ENCODE assay signal across 8 cellular contexts in genomic region chr2:11344342-11344955, GRCh38. TPM values are rescaled to one million over a fixed set of nuclear protein-coding genes. Genes with fewer than 3 reads are reported as not detected.
DNase-seq lines count a peak whose midpoint lies in the region; ATAC-seq and TF ChIP-seq lines count a peak whose summit lies in the region.

Gene ROCK2, minus strand, starts transcription at chr2:11344636. Its CDS starts 500 bp downstream, at chr2:11344136.

- peaks cover 0 to 11% of the 10 kb centered on the region in 2 experiments; a peak in 3 of 4 replicates for H3K79me1 ChIP-seq in IMR-90 (ENCODE audit: low read depth in 1 of 2, low read length in 2 of 2)

- TF ChIP-seq RAD21 in IMR-90 (IDR thresholded peaks at IDR 0.05; ENCODE audit: low read length) = no peak

- no TSS peak for BruUV-seq in IMR-90 (replicated peaks; lab: Mats Ljungman, UMichigan)

- peak within 1 kb of the TSS; percentile 93 to 100 (median 98) for H3K4me3 Mint-ChIP-seq in naive thymus-derived CD4-positive, alpha-beta T cell

- H3K36me3 Mint-ChIP-seq in naive thymus-derived CD4-positive, alpha-beta T cell = no peaks in the 10 kb centered on the region

- H4K91ac ChIP-seq in IMR-90 (ENCODE audit: insufficient read depth, low read depth, low read length) = peak within 1 kb of the TSS; percentile 89

- peaks cover 0 to 25% (median 0%) of the 10 kb centered on the region in 5 donors for H3K27me3 Mint-ChIP-seq in naive thymus-derived CD4-positive, alpha-beta T cell

- H4K20me1 ChIP-seq in IMR-90 (ENCODE audit: insufficient read depth, low read length) = peaks cover 43% of the 10 kb centered on the region

- peak within 1 kb of the TSS; percentile 95 for H3K23ac ChIP-seq in IMR-90 (ENCODE audit: low read depth, low read length)

- TF ChIP-seq CTCF in IMR-90 (conservative IDR thresholded peaks at IDR 0.05; ENCODE audit: low read depth, low read length) (no peak), Peyer's patch (IDR thresholded peaks at IDR 0.05) (no peak)

- H3K27ac ChIP-seq in IMR-90 (ENCODE audit: insufficient read depth, low read length) = peak within 1 kb of the TSS; percentile 98
- H3K27ac ChIP-seq in Peyer's patch = peak within 1 kb of the TSS; percentile 91 to 96 (median 95)
- peak within 1 kb of the TSS; percentile 76 for H3K27ac ChIP-seq in naive thymus-derived CD4-positive, alpha-beta T cell (ENCODE audit: low read depth, low read length)

- dilution Hi-C loops in IMR-90 (cut with HindIII; ENCODE audit: low sequenced_read_pairs, unreplicated experiment) = no loop called here

- peak within 1 kb of the TSS; percentile 92 for H3K14ac ChIP-seq in IMR-90 (replicated peaks; ENCODE audit: low read depth, low read length)

- 0% methylated on average over 17 of the region's 90 CpGs; no CpG with 5 or more reads in 1 of the 2 experiments for WGBS in IMR-90 (ENCODE audit: extremely low coverage in 2 of 2, insufficient read length in 1 of 2), 2 experiments

- in situ Hi-C loops in IMR-90 (cut with MboI; ENCODE audit: low sequenced_read_pairs) = no loop called here

- H2BK20ac ChIP-seq in IMR-90 (ENCODE audit: low read depth, low read length) = peak within 1 kb of the TSS; percentile 72; the same call in 1 of the 2 replicates

- intact Hi-C loops in IMR-90 (cut with micrococcal nuclease) = loop anchor here (5.0 kb wide), 4 partner anchors 37 to 152 kb away; no protein-coding TSS in a partner anchor
- intact Hi-C loops in naive thymus-derived CD4-positive, alpha-beta T cell (cut with micrococcal nuclease) = loop anchor here (1.0 to 10.0 kb wide), 10 partner anchors 112 to 1390 kb away; partner anchors contain the start of genes PDIA6 (in 2 of the 2), E2F6 (in 1 of the 2), GRHL1 (in 1 of the 2) and LPIN1 (in 1 of the 2)

- H2BK15ac ChIP-seq in IMR-90 (ENCODE audit: low read depth, low read length) = peak within 1 kb of the TSS; percentile 73; the same call in 1 of the 3 replicates

- peak within 1 kb of the TSS; percentile 82 for H2BK120ac ChIP-seq in IMR-90 (ENCODE audit: low read depth, low read length)

- peak within 1 kb of the TSS; percentile 98 for H2AK9ac ChIP-seq in IMR-90 (replicated peaks; ENCODE audit: low read depth, low read length, poor library complexity)

- peak within 1 kb of the TSS; percentile 74 for H3K18ac ChIP-seq in IMR-90 (ENCODE audit: low read depth, low read length)

- peak within 1 kb of the TSS; percentile 90 for H3K4me2 ChIP-seq in IMR-90 (ENCODE audit: low read depth, low read length)

- H3K9me3 ChIP-seq in IMR-90 (ENCODE audit: control insufficient read depth, insufficient read depth, low read length) = no peaks in the 10 kb centered on the region
- no peaks in the 10 kb centered on the region for H3K9me3 ChIP-seq in Peyer's patch
- no peaks in the 10 kb centered on the region for H3K9me3 ChIP-seq in naive thymus-derived CD4-positive, alpha-beta T cell (ENCODE audit: control insufficient read depth in 2 of 3, low read length in 3 of 3)

- H3K4me1 Mint-ChIP-seq in naive thymus-derived CD4-positive, alpha-beta T cell = peaks cover 18 to 43% (median 33%) of the 10 kb centered on the region in 7 donors

- peak within 1 kb of the TSS; percentile 98 for H3K9ac ChIP-seq in IMR-90 (ENCODE audit: low read depth, low read length)

- POLR2A ChIA-PET in IMR-90 (lab: Charles Lee; ENCODE audit: unreplicated experiment) = interaction anchor here (0.6 to 1.6 kb wide), 4 partner anchors 11 to 57 kb away, joined by 3 to 18 read pairs (median 4); no protein-coding TSS in a partner anchor
- POLR2A ChIA-PET in naive thymus-derived CD4-positive, alpha-beta T cell (lab: Charles Lee) = interaction anchor here (1.0 to 3.2 kb wide), 4 partner anchors 30 to 215 kb away, joined by 3 to 17 read pairs (median 6); partner anchors contain the start of gene SLC66A3

- peak within 1 kb of the TSS; percentile 93 for H2BK5ac ChIP-seq in IMR-90 (ENCODE audit: low read depth, low read length, poor library complexity, severe bottlenecking)

- H3K9me1 ChIP-seq in IMR-90 (ENCODE audit: insufficient read depth, low read length) = 0 out of 2 replicates have a peak, but pooled peaks cover 7% of the 10 kb centered on the region

- peak within 1 kb of the TSS; percentile 94 for H3K56ac ChIP-seq in IMR-90 (ENCODE audit: extremely low read depth, insufficient read depth, low read length)

- peak within 1 kb of the TSS; percentile 87 to 96 (median 91) for H3K27ac Mint-ChIP-seq in naive thymus-derived CD4-positive, alpha-beta T cell

- H3K4ac ChIP-seq in IMR-90 (ENCODE audit: low read depth, low read length) = peak within 1 kb of the TSS; percentile 92

- H3K4me1 ChIP-seq in IMR-90 (ENCODE audit: control insufficient read depth, insufficient read depth, low read length) = peaks cover 5% of the 10 kb centered on the region; the same call in 1 of the 2 replicates
- H3K4me1 ChIP-seq in Peyer's patch = peaks cover 0 to 27% (median 4%) of the 10 kb centered on the region in 4 donors
- peaks cover 13% of the 10 kb centered on the region in 2 donors for H3K4me1 ChIP-seq in naive thymus-derived CD4-positive, alpha-beta T cell (ENCODE audit: control insufficient read depth in 2 of 2, insufficient read depth in 2 of 2, low read length in 2 of 2)

- no peaks in the 10 kb centered on the region for H3K9me3 Mint-ChIP-seq in naive thymus-derived CD4-positive, alpha-beta T cell

- H4K8ac ChIP-seq in IMR-90 (ENCODE audit: low read depth in 2 of 2, low read length in 2 of 2) = peak within 1 kb of the TSS; percentile 90 to 91

- peak; percentile 60 for TF ChIP-seq POLR2A in IMR-90 (IDR thresholded peaks at IDR 0.05; ENCODE audit: low read depth, low read length)
- peak; percentile 59 to 80 for TF ChIP-seq POLR2A in Peyer's patch (IDR thresholded peaks at IDR 0.05)

- CTCF ChIA-PET in IMR-90 (lab: Yijun Ruan, JAX) = interaction anchor here (1.5 to 2.2 kb wide), 3 partner anchors 110 to 212 kb away, joined by 3 to 10 read pairs (median 5); a partner anchor contains a TSS
- CTCF ChIA-PET in naive thymus-derived CD4-positive, alpha-beta T cell (lab: Charles Lee) = interaction anchor here (1.1 kb wide), 1 partner anchor 212 kb away, joined by 4 read pairs; a partner anchor contains a TSS

- H3K4me3 ChIP-seq in IMR-90 (ENCODE audit: insufficient read depth, low read depth, low read length) (peak within 1 kb of the TSS; percentile 87), Peyer's patch (peak within 1 kb of the TSS; percentile 65 to 97 (median 94))
- H3K4me3 ChIP-seq in naive thymus-derived CD4-positive, alpha-beta T cell (ENCODE audit: low read length) = peak within 1 kb of the TSS; percentile 87

- peak within 1 kb of the TSS; percentile 88 for H2AFZ ChIP-seq in IMR-90 (replicated peaks; ENCODE audit: low read length, poor library complexity)

- no peaks in the 10 kb centered on the region for H3K27me3 ChIP-seq in IMR-90 (ENCODE audit: control insufficient read depth, insufficient read depth, low read length)
- no peaks in the 10 kb centered on the region for H3K27me3 ChIP-seq in Peyer's patch
- no peaks in the 10 kb centered on the region for H3K27me3 ChIP-seq in naive thymus-derived CD4-positive, alpha-beta T cell (ENCODE audit: control insufficient read depth in 2 of 2, insufficient read depth in 2 of 2, low read length in 2 of 2)

- H4K5ac ChIP-seq in IMR-90 (ENCODE audit: low read depth, low read length) = peak within 1 kb of the TSS; percentile 92

- H3K36me3 ChIP-seq in IMR-90 (ENCODE audit: control insufficient read depth, insufficient read depth, low read length) (no peaks in the 10 kb centered on the region), Peyer's patch (no peaks in the 10 kb centered on the region)
- H3K36me3 ChIP-seq in naive thymus-derived CD4-positive, alpha-beta T cell (ENCODE audit: control insufficient read depth in 2 of 3, insufficient read depth in 3 of 3, low read length in 3 of 3) = peaks cover 0 to 6% (median 0%) of the 10 kb centered on the region in 3 experiments

- H2AK5ac ChIP-seq in IMR-90 (ENCODE audit: low read depth, low read length) = peak within 1 kb of the TSS; percentile 91

- peak; percentile 68 for DNase-seq in DMS 273 treated with DMSO at 0.1 percent for 48 hours (lab: John Stamatoyannopoulos, UW)
- peak; percentile 79 for DNase-seq in IMR-90
- DNase-seq in Peyer's patch = peak; percentile 69 to 92 (median 92)
- peak; percentile 39 to 52 for DNase-seq in activated T-helper 1 cell treated with anti-CD3 and anti-CD28 coated beads, Interleukin-2, amount 50 U/mL, for 16 hours (ENCODE audit: low read depth in 1 of 2, low spot score in 1 of 2)
- DNase-seq in fibroblast of gingiva (ENCODE audit: low read depth) = peak; percentile 87
- DNase-seq in naive thymus-derived CD4-positive, alpha-beta T cell = peak; percentile 45 to 81 (median 58)
- DNase-seq in stimulated activated naive CD4-positive, alpha-beta T cell treated with Interleukin-2 at 50 U/mL for 16 hours (lab: John Stamatoyannopoulos, UW) = peak; percentile 62

- ATAC-seq in GM21526 (IDR thresholded peaks at IDR 0.05; ENCODE audit: low FRiP score, unreplicated experiment) (peak; percentile 58), IMR-90 (ENCODE audit: low read depth) (peak; percentile 80)
- peak; percentile 82 for ATAC-seq in naive thymus-derived CD4-positive, alpha-beta T cell

TF ChIP-seq in IMR-90, 13 proteins besides CTCF, POLR2A, EP300 and RAD21:
- TF ChIP-seq, protein P1, sequence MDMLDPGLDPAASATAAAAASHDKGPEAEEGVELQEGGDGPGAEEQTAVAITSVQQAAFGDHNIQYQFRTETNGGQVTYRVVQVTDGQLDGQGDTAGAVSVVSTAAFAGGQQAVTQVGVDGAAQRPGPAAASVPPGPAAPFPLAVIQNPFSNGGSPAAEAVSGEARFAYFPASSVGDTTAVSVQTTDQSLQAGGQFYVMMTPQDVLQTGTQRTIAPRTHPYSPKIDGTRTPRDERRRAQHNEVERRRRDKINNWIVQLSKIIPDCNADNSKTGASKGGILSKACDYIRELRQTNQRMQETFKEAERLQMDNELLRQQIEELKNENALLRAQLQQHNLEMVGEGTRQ (IDR thresholded peaks at IDR 0.05; ENCODE audit: low read depth, low read length) = no peak
- peak; percentile 68; the same call in 1 of the 2 replicates for TF ChIP-seq MAZ (IDR thresholded peaks at IDR 0.05; ENCODE audit: borderline replicate concordance, low read depth, low read length)
TF ChIP-seq in IMR-90: peak in this region for 1.

RNA-seq across cellular contexts. Expression of gene ROCK2, which starts in this region (rescaled TPM):
- 28.3 and 59.7 TPM in 2 replicates for total RNA-seq in IMR-90 (2012; rRNA removed)
- polyA plus RNA-seq in IMR-90 (2012; rRNA removed) = 7.1 and 9.0 TPM in 2 replicates
- polyA plus RNA-seq in IMR-90 (2012; cell fraction: cytosol; rRNA removed) = 1.2 and 1.8 TPM in 2 replicates
- polyA plus RNA-seq in IMR-90 (2012; cell fraction: nucleus; rRNA removed; ENCODE audit: low replicate concordance) = 1.1 and 6.1 TPM in 2 replicates
- 10 to 100 TPM; 51.0 to 75.9 (median 67.6) TPM for total RNA-seq in Peyer's patch
- 10 to 100 TPM; 12.0 to 23.9 (median 18.8) TPM for total RNA-seq in naive thymus-derived CD4-positive, alpha-beta T cell
- polyA plus RNA-seq in naive thymus-derived CD4-positive, alpha-beta T cell = 10 to 100 TPM; 13.2 to 16.2 TPM

Comparison
In these comparisons a context has a peak if more than half of its experiments do, and no peak if none do; other contexts are left out.
1. Peak in every context shown above with its lines: DNase-seq, ATAC-seq, H3K4me3 ChIP-seq and H3K27ac ChIP-seq.